ENCODE assay signal across 8 cellular contexts in genomic region chr11:47514825-47515647, GRCh38. TPM values are rescaled to one million over a fixed set of nuclear protein-coding genes. Genes with fewer than 3 reads are reported as not detected.
DNase-seq lines count a peak whose midpoint lies in the region; ATAC-seq and TF ChIP-seq lines count a peak whose summit lies in the region.

No MANE protein-coding gene starts in this region.

- H3K4me1 Mint-ChIP-seq in CD14-positive monocyte, result peaks cover 90% of the 10 kb centered on the region

- no peaks in the 10 kb centered on the region for H3K27me3 ChIP-seq in subcutaneous abdominal adipose tissue (ENCODE audit: control insufficient read depth in 5 of 5, insufficient read depth in 4 of 5, low read length in 5 of 5)

- no peak for TF ChIP-seq CTCF in CD14-positive monocyte (IDR thresholded peaks at IDR 0.05)
- TF ChIP-seq CTCF in GM10248 (IDR thresholded peaks at IDR 0.05; ENCODE audit: control extremely low read depth, extremely low read depth, low read depth, missing control alignments), result no peak

- peaks cover 0 to 2% (median 0%) of the 10 kb centered on the region in 5 donors for H3K36me3 ChIP-seq in subcutaneous abdominal adipose tissue (ENCODE audit: control insufficient read depth in 5 of 5, insufficient read depth in 5 of 5, low read length in 5 of 5)

- ATAC-seq in GM21723 (IDR thresholded peaks at IDR 0.05; ENCODE audit: unreplicated experiment) (peak; percentile 39), left lobe of liver (peak; percentile 20), HG03457 (IDR thresholded peaks at IDR 0.05; ENCODE audit: unreplicated experiment) (no peak)

- H3K27ac ChIP-seq in subcutaneous abdominal adipose tissue (ENCODE audit: low read depth, low read length), result peak overlapping the region; percentile 70

- peaks cover 11 to 27% of the 10 kb centered on the region in 2 donors for H3K36me3 Mint-ChIP-seq in CD14-positive monocyte

- peak overlapping the region in 2 of 5 donors; percentile 14 to 45 for H3K4me3 ChIP-seq in subcutaneous abdominal adipose tissue (ENCODE audit: low read depth in 1 of 5, low read length in 5 of 5)

- H3K9me3 Mint-ChIP-seq in CD14-positive monocyte, result no peaks in the 10 kb centered on the region

- POLR2A ChIA-PET in GM10248 (lab: Yijun Ruan, JAX), result interaction anchor here (0.7 kb wide), 1 partner anchor 8 kb away, joined by 6 read pairs; no protein-coding TSS in a partner anchor

- CTCF ChIA-PET in GM10248 (lab: Yijun Ruan, JAX), result interaction anchor here (1.1 to 2.8 kb wide), 7 partner anchors 9 to 39 kb away, joined by 3 to 11 read pairs (median 4); no protein-coding TSS in a partner anchor

- intact Hi-C loops in CD14-positive monocyte (cut with micrococcal nuclease), result loop anchor here in 1 of 2 donors (5.0 kb wide), 1 partner anchor 37 kb away; the partner anchor contains the start of gene CELF1

- H3K27ac Mint-ChIP-seq in CD14-positive monocyte, result peak overlapping the region; percentile 97 to 99 (median 98)

- peaks cover 6 to 67% (median 59%) of the 10 kb centered on the region in 5 donors for H3K4me1 ChIP-seq in subcutaneous abdominal adipose tissue (ENCODE audit: control insufficient read depth in 5 of 5, insufficient read depth in 5 of 5, low read length in 5 of 5)

- H3K9ac ChIP-seq in subcutaneous abdominal adipose tissue (ENCODE audit: low read length in 5 of 5), result peak overlapping the region in 2 of 5 donors; percentile 13 to 30

- no peaks in the 10 kb centered on the region for H3K9me3 ChIP-seq in subcutaneous abdominal adipose tissue (ENCODE audit: control insufficient read depth in 5 of 5, low read length in 5 of 5)

- peaks cover 0 to 2% (median 0%) of the 10 kb centered on the region in 3 donors for H3K27me3 Mint-ChIP-seq in CD14-positive monocyte (ENCODE audit: low read depth in 3 of 3)

- peak overlapping the region; percentile 69 to 73 for H3K4me3 Mint-ChIP-seq in CD14-positive monocyte

- DNase-seq in CD14-positive monocyte (ENCODE audit: low spot score), result peak; percentile 59
- peak; percentile 37 to 84 for DNase-seq in NCI-H524 (lab: John Stamatoyannopoulos, UW)
- DNase-seq in amniotic epithelial cell (ENCODE audit: low read depth), result peak; percentile 88
- DNase-seq in left lobe of liver (ENCODE audit: low spot score), result no peak
- DNase-seq in GM10248 (ENCODE audit: extremely low spot score), result no peak

RNA-seq across cellular contexts. Expression of gene CELF1, which starts 37.9 kb away (rescaled TPM):
- 10 to 100 TPM; 27.2 to 39.9 TPM for polyA plus RNA-seq in CD14-positive monocyte
- total RNA-seq in left lobe of liver, result 78.4 TPM

RNA-seq across cellular contexts. Expression of gene PTPMT1, which starts 50.4 kb away (rescaled TPM):
- 10 to 100 TPM; 83.3 to 87.8 TPM for polyA plus RNA-seq in CD14-positive monocyte
- 23.8 TPM for total RNA-seq in left lobe of liver

Comparison
In these comparisons a context has a peak if more than half of its experiments do, and no peak if none do; other contexts are left out.
1. DNase-seq: peak in CD14-positive monocyte (single experiment), NCI-H524 (2 of 2) and amniotic epithelial cell (single experiment); none in left lobe of liver (single experiment) and GM10248 (single experiment).